Comparison of ENCODE assay signal across 9 cellular contexts in genomic region chr1:40076895-40077312, GRCh38. TPM values are rescaled to one million over a fixed set of nuclear protein-coding genes. Genes with fewer than 3 reads are reported as not detected.
A peak's percentile ranks its signal among the peaks of the same experiment; 100 is the strongest.
DNase-seq lines count a peak whose midpoint lies in the region; ATAC-seq and TF ChIP-seq lines count a peak whose summit lies in the region.
"Had no signal": no experiment of that assay in that cellular context is flagged by ENCODE, and none has a peak within 500 bp of the region (broad histone marks: within the 10 kb centered on the region; RNA-seq: fewer than 3 reads in every experiment).

No MANE protein-coding gene starts in this region.

- no peak overlapping the region for H3K4me3 ChIP-seq in mucosa of descending colon

- in situ Hi-C loops in ACHN (cut with HindIII; ENCODE audit: low pct_ligation_motif_present, low pct_unique_long_range_greater_than_20kb, low sequenced_read_pairs): no loop called here

- H3K27ac ChIP-seq in cingulate gyrus (ENCODE audit: low read depth, low read length): peak overlapping the region; percentile 55

- no peaks in the 10 kb centered on the region for H3K4me1 ChIP-seq in mucosa of descending colon (ENCODE audit: low read depth)

- no peak for TF ChIP-seq CTCF in mucosa of descending colon (IDR thresholded peaks at IDR 0.05)

- H3K9me3 ChIP-seq in mucosa of descending colon: no peaks in the 10 kb centered on the region

- DNase-seq in ACHN: peak; percentile 4
- DNase-seq in HT1080 (ENCODE audit: low read depth): peak; percentile 72
- no peak for DNase-seq in mucosa of descending colon
- no peak for DNase-seq in GM19238 (ENCODE audit: insufficient read length, low spot score)
- no peak for DNase-seq in ecto neural progenitor cell (ENCODE audit: low spot score)
- no peak for DNase-seq in GDM1 (lab: John Stamatoyannopoulos, UW)
- DNase-seq: DMS79 had no signal

- ATAC-seq in mucosa of descending colon: peak; percentile 51
- ATAC-seq in HG03432 (IDR thresholded peaks at IDR 0.05; ENCODE audit: unreplicated experiment): no peak

- intact Hi-C loops in mucosa of descending colon (cut with DNase I, micrococcal nuclease): no loop called here

- peaks cover 4% of the 10 kb centered on the region for H3K36me3 ChIP-seq in mucosa of descending colon (ENCODE audit: low read depth)

RNA-seq across cellular contexts. Expression of gene PPT1, which starts 20.1 kb away (rescaled TPM):
- total RNA-seq in HT1080 (2014; rRNA removed; shearing (Covaris generic)): 70.5 and 89.1 TPM in 2 replicates
- polyA plus RNA-seq in HT1080 (2015; cell fraction: cytosol; rRNA removed): 99.6 and 101 TPM in 2 replicates
- 115 and 123 TPM in 2 replicates for polyA plus RNA-seq in HT1080 (2015; cell fraction: nucleus; rRNA removed)
- 10 to 100 TPM; 16.7 to 63.1 (median 39.1) TPM for total RNA-seq in mucosa of descending colon

RNA-seq across cellular contexts. Expression of gene CAP1, which starts 36.4 kb away (rescaled TPM):
- 537 and 558 TPM in 2 replicates for total RNA-seq in HT1080 (2014; rRNA removed; shearing (Covaris generic))
- polyA plus RNA-seq in HT1080 (2015; cell fraction: cytosol; rRNA removed): 475 and 520 TPM in 2 replicates
- polyA plus RNA-seq in HT1080 (2015; cell fraction: nucleus; rRNA removed): 689 and 698 TPM in 2 replicates
- total RNA-seq in mucosa of descending colon: 100 to 1,000 TPM; 357 to 488 (median 444) TPM

Comparison
In these comparisons a context has a peak if more than half of its experiments do, and no peak if none do; other contexts are left out.
1. DNase-seq: peak in ACHN (single experiment) and HT1080 (single experiment); none in mucosa of descending colon (0 of 3), GM19238 (single experiment), ecto neural progenitor cell (single experiment) and GDM1 (single experiment).